1 cellular context compared by ENCODE assay signal in the genomic region with DNA sequence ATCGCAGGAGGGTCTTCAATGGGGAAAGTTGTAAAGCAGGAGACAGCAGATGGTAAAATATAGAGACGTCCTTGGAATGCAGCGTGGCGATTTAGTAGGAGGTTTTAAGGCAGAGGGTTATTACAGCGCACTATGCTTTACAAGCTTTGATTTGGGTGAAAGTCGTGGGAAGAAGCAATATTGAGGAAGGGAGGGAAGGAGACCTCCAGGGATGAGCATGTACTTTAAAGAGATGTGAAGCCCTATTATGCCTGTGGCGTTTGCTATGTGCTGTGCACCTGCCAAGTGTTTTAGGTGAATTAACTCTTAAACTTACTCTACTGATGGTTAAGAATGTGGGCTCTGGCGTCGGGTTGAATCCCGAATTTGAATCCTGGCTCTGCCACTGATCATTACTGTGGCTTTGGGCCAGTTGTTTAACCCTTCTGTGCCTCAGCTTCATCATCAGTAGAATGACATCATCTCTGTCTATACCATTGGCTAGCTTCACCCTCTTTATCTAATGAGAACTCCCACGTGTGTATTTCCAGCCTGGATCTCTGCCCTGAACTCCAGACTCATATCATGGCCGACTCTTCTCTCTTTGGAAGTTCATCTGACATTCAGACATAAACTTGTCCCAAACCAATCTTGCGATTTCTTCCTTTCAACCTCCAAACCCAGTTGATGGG.
TF ChIP-seq lines count a peak whose summit lies in the region.

No MANE protein-coding gene starts in this region.

TF ChIP-seq in liver, 16 proteins besides CTCF, POLR2A, EP300 and RAD21 (continued from another document):
- TF ChIP-seq, protein P1, sequence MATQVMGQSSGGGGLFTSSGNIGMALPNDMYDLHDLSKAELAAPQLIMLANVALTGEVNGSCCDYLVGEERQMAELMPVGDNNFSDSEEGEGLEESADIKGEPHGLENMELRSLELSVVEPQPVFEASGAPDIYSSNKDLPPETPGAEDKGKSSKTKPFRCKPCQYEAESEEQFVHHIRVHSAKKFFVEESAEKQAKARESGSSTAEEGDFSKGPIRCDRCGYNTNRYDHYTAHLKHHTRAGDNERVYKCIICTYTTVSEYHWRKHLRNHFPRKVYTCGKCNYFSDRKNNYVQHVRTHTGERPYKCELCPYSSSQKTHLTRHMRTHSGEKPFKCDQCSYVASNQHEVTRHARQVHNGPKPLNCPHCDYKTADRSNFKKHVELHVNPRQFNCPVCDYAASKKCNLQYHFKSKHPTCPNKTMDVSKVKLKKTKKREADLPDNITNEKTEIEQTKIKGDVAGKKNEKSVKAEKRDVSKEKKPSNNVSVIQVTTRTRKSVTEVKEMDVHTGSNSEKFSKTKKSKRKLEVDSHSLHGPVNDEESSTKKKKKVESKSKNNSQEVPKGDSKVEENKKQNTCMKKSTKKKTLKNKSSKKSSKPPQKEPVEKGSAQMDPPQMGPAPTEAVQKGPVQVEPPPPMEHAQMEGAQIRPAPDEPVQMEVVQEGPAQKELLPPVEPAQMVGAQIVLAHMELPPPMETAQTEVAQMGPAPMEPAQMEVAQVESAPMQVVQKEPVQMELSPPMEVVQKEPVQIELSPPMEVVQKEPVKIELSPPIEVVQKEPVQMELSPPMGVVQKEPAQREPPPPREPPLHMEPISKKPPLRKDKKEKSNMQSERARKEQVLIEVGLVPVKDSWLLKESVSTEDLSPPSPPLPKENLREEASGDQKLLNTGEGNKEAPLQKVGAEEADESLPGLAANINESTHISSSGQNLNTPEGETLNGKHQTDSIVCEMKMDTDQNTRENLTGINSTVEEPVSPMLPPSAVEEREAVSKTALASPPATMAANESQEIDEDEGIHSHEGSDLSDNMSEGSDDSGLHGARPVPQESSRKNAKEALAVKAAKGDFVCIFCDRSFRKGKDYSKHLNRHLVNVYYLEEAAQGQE (IDR thresholded peaks at IDR 0.05), result no peak
- no peak for TF ChIP-seq TAF1 (conservative IDR thresholded peaks at IDR 0.05)
- no peak for TF ChIP-seq YY1 (IDR thresholded peaks at IDR 0.05)
- no peak for TF ChIP-seq JUND (IDR thresholded peaks at IDR 0.05)
- TF ChIP-seq SP1 (IDR thresholded peaks at IDR 0.05), result no peak
- no peak for TF ChIP-seq MAX (IDR thresholded peaks at IDR 0.05)
- TF ChIP-seq EGR1 (IDR thresholded peaks at IDR 0.05; ENCODE audit: low read depth in 2 of 2), result no peak
